ENCODE assay signal across 1 cellular context in the genomic region with DNA sequence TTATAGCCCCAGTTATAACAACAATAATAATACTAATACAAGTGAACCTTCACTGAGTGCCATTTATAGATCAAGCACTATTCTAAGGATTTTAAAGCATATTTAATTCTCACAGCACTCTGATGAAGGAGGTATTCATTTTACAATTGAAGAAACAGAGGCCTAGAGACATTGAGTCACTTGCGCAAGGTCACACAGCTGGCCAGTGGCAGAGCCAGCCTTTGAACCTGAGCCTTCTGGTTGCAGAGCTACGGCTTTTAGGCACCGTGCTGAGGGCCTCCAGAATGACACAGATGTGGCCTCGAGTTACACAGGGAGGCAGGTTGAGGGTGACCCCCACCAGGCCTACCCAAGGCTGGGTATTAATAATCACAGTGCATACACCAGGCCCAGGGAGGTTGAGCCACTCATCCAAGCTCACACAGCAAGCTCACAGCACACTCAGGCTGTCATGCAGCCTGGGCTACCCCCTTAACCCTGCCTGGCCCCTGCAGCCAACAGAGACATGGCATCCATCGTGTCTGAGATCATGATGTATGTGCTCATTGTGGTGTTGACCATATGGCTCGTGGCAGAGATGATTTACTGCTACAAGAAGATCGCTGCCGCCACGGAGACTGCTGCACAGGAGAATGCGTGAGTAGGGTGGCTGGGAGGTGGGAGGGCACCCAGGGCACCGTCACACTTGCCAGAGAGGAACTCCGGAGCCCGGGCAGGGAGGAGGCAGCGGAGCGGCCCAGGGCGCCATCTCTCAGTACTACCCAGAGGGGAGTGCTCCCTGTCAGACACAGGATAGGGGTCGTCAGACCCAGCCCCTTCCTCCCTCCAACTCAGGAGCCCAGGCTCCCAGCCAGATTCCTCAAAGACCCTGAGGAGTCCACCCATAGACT.
TF ChIP-seq lines count a peak whose summit lies in the region.

No MANE protein-coding gene starts in this region.

TF ChIP-seq in HepG2, 621 proteins besides CTCF, POLR2A, EP300 and RAD21 (continued from another document):
- TF ChIP-seq ISL2 (CRISPR knock-in tag; IDR thresholded peaks at IDR 0.05), result no peak
- TF ChIP-seq ZFX (CRISPR knock-in tag; IDR thresholded peaks at IDR 0.05; ENCODE audit: low read depth), result peak; percentile 26; the same call in 1 of the 2 replicates
- TF ChIP-seq ZNF33B (CRISPR knock-in tag; IDR thresholded peaks at IDR 0.05), result no peak
- TF ChIP-seq, protein P1, sequence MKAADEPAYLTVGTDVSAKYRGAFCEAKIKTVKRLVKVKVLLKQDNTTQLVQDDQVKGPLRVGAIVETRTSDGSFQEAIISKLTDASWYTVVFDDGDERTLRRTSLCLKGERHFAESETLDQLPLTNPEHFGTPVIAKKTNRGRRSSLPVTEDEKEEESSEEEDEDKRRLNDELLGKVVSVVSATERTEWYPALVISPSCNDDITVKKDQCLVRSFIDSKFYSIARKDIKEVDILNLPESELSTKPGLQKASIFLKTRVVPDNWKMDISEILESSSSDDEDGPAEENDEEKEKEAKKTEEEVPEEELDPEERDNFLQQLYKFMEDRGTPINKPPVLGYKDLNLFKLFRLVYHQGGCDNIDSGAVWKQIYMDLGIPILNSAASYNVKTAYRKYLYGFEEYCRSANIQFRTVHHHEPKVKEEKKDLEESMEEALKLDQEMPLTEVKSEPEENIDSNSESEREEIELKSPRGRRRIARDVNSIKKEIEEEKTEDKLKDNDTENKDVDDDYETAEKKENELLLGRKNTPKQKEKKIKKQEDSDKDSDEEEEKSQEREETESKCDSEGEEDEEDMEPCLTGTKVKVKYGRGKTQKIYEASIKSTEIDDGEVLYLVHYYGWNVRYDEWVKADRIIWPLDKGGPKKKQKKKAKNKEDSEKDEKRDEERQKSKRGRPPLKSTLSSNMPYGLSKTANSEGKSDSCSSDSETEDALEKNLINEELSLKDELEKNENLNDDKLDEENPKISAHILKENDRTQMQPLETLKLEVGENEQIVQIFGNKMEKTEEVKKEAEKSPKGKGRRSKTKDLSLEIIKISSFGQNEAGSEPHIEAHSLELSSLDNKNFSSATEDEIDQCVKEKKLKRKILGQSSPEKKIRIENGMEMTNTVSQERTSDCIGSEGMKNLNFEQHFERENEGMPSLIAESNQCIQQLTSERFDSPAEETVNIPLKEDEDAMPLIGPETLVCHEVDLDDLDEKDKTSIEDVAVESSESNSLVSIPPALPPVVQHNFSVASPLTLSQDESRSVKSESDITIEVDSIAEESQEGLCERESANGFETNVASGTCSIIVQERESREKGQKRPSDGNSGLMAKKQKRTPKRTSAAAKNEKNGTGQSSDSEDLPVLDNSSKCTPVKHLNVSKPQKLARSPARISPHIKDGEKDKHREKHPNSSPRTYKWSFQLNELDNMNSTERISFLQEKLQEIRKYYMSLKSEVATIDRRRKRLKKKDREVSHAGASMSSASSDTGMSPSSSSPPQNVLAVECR (CRISPR knock-in tag; IDR thresholded peaks at IDR 0.05; ENCODE audit: borderline replicate concordance), result 0 out of 2 replicates have a peak, but pooled peaks have one; percentile 22
- TF ChIP-seq ATM (IDR thresholded peaks at IDR 0.05; ENCODE audit: borderline replicate concordance), result no peak
- TF ChIP-seq NCOA1 (CRISPR knock-in tag; IDR thresholded peaks at IDR 0.05), result no peak
- no peak for TF ChIP-seq ZNF350 (CRISPR knock-in tag; IDR thresholded peaks at IDR 0.05; ENCODE audit: borderline replicate concordance, low read depth)
- TF ChIP-seq ZNF670 (CRISPR knock-in tag; IDR thresholded peaks at IDR 0.05; ENCODE audit: borderline replicate concordance), result no peak
- TF ChIP-seq RARG (CRISPR knock-in tag; IDR thresholded peaks at IDR 0.05; ENCODE audit: low read depth), result no peak
- TF ChIP-seq ZNF616 (CRISPR knock-in tag; IDR thresholded peaks at IDR 0.05; ENCODE audit: low read depth), result no peak
- TF ChIP-seq YY1 (IDR thresholded peaks at IDR 0.05; ENCODE audit: insufficient read depth, insufficient replicate concordance, low read depth, low read length), result no peak
- TF ChIP-seq AHR (CRISPR knock-in tag; IDR thresholded peaks at IDR 0.05), result no peak
- no peak for TF ChIP-seq ELF1 (CRISPR knock-in tag; IDR thresholded peaks at IDR 0.05)
- TF ChIP-seq NR2C2 (CRISPR knock-in tag; IDR thresholded peaks at IDR 0.05; ENCODE audit: borderline replicate concordance), result no peak
- no peak for TF ChIP-seq RBAK (CRISPR knock-in tag; IDR thresholded peaks at IDR 0.05)
- TF ChIP-seq ZNF687 (CRISPR knock-in tag; IDR thresholded peaks at IDR 0.05), result peak; percentile 49; the same call in 1 of the 2 replicates
- no peak for TF ChIP-seq ZNF282 (IDR thresholded peaks at IDR 0.05; ENCODE audit: partially characterized antibody)
- TF ChIP-seq, protein P2, sequence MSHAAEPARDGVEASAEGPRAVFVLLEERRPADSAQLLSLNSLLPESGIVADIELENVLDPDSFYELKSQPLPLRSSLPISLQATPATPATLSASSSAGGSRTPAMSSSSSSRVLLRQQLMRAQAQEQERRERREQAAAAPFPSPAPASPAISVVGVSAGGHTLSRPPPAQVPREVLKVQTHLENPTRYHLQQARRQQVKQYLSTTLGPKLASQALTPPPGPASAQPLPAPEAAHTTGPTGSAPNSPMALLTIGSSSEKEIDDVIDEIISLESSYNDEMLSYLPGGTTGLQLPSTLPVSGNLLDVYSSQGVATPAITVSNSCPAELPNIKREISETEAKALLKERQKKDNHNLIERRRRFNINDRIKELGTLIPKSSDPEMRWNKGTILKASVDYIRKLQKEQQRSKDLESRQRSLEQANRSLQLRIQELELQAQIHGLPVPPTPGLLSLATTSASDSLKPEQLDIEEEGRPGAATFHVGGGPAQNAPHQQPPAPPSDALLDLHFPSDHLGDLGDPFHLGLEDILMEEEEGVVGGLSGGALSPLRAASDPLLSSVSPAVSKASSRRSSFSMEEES (CRISPR knock-in tag; IDR thresholded peaks at IDR 0.05), result no peak
- no peak for TF ChIP-seq EHMT2 (IDR thresholded peaks at IDR 0.05; ENCODE audit: borderline replicate concordance, low read depth, low read length)
- no peak for TF ChIP-seq MTA1 (CRISPR knock-in tag; IDR thresholded peaks at IDR 0.05; ENCODE audit: borderline replicate concordance)
- peak; percentile 82 for TF ChIP-seq ZMYM3 (CRISPR knock-in tag; IDR thresholded peaks at IDR 0.05)
- no peak for TF ChIP-seq ZNF558 (CRISPR knock-in tag; IDR thresholded peaks at IDR 0.05; ENCODE audit: borderline replicate concordance)
- no peak; the same call in 1 of the 2 replicates for TF ChIP-seq SALL1 (CRISPR knock-in tag; IDR thresholded peaks at IDR 0.05)
- TF ChIP-seq, protein P3, sequence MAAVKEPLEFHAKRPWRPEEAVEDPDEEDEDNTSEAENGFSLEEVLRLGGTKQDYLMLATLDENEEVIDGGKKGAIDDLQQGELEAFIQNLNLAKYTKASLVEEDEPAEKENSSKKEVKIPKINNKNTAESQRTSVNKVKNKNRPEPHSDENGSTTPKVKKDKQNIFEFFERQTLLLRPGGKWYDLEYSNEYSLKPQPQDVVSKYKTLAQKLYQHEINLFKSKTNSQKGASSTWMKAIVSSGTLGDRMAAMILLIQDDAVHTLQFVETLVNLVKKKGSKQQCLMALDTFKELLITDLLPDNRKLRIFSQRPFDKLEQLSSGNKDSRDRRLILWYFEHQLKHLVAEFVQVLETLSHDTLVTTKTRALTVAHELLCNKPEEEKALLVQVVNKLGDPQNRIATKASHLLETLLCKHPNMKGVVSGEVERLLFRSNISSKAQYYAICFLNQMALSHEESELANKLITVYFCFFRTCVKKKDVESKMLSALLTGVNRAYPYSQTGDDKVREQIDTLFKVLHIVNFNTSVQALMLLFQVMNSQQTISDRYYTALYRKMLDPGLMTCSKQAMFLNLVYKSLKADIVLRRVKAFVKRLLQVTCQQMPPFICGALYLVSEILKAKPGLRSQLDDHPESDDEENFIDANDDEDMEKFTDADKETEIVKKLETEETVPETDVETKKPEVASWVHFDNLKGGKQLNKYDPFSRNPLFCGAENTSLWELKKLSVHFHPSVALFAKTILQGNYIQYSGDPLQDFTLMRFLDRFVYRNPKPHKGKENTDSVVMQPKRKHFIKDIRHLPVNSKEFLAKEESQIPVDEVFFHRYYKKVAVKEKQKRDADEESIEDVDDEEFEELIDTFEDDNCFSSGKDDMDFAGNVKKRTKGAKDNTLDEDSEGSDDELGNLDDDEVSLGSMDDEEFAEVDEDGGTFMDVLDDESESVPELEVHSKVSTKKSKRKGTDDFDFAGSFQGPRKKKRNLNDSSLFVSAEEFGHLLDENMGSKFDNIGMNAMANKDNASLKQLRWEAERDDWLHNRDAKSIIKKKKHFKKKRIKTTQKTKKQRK (IDR thresholded peaks at IDR 0.05; ENCODE audit: low read length), result no peak
- TF ChIP-seq KLF13 (CRISPR knock-in tag; IDR thresholded peaks at IDR 0.05), result no peak
- no peak for TF ChIP-seq NFKBIZ (CRISPR knock-in tag; IDR thresholded peaks at IDR 0.05)
TF ChIP-seq in HepG2: peak in this region for 22.
